Comparison of ENCODE assay signal across 19 cellular contexts in genomic region chr12:102029148-102029547, GRCh38. TPM values are rescaled to one million over a fixed set of nuclear protein-coding genes. Genes with fewer than 3 reads are reported as not detected.
DNase-seq lines count a peak whose midpoint lies in the region.
"Had no signal": no experiment of that assay in that cellular context is flagged by ENCODE, and none has a peak within 500 bp of the region (broad histone marks: within the 10 kb centered on the region; RNA-seq: fewer than 3 reads in every experiment).

No MANE protein-coding gene starts in this region.

- no peak overlapping the region for H3K18ac ChIP-seq in mesenchymal stem cell (ENCODE audit: low read depth in 1 of 2, low read length in 2 of 2)

- H2BK15ac ChIP-seq in mesenchymal stem cell (ENCODE audit: low read depth, poor library complexity, severe bottlenecking), result no peak overlapping the region

- 100% methylated on average over 1 of the region's 3 CpGs for WGBS in mesenchymal stem cell

- H3K27me3 ChIP-seq in mesenchymal stem cell (ENCODE audit: control insufficient read depth in 1 of 2, insufficient read depth in 1 of 2, low read length in 2 of 2), result no peaks in the 10 kb centered on the region
- H3K27me3 ChIP-seq: BE2C had no signal

- H3K23ac ChIP-seq in mesenchymal stem cell (ENCODE audit: low read length in 2 of 2), result no peak overlapping the region

- no peak overlapping the region for H2AK5ac ChIP-seq in mesenchymal stem cell (ENCODE audit: low read length, severe bottlenecking)

- H4K91ac ChIP-seq in mesenchymal stem cell (ENCODE audit: low read length), result no peak overlapping the region

- H3K4ac ChIP-seq in mesenchymal stem cell (ENCODE audit: low read depth in 1 of 2, low read length in 2 of 2), result no peak overlapping the region

- peaks cover 0 to 67% of the 10 kb centered on the region in 2 experiments for H3K36me3 ChIP-seq in mesenchymal stem cell (ENCODE audit: control insufficient read depth in 1 of 2, insufficient read depth in 2 of 2, low read depth in 1 of 2, low read length in 2 of 2)
- H3K36me3 ChIP-seq: BE2C had no signal

- H2BK120ac ChIP-seq in mesenchymal stem cell (ENCODE audit: low read depth, low read length), result no peak overlapping the region

- no peak overlapping the region for H3K4me2 ChIP-seq in mesenchymal stem cell (ENCODE audit: low read length, poor library complexity, severe bottlenecking)

- peak overlapping the region; percentile 76 for H3K9ac ChIP-seq in mesenchymal stem cell (ENCODE audit: low read length)

- DNase-seq in astrocyte of the hippocampus (ENCODE audit: low read depth, low spot score), result peak; percentile 7
- DNase-seq in mesenchymal stem cell, result no peak
- peak; percentile 15 for DNase-seq in stromal cell of bone marrow (ENCODE audit: low read depth)
- no peak for DNase-seq in NCI-H2171 (lab: John Stamatoyannopoulos, UW)
- DNase-seq in SHP77 (lab: John Stamatoyannopoulos, UW), result no peak
- no peak for DNase-seq in DMS114 treated with DMSO at 0.1 percent for 48 hours (lab: John Stamatoyannopoulos, UW; ENCODE audit: unreplicated experiment)
- no peak for DNase-seq in EL
- DNase-seq: ACHN; BE2C; C1 segment of cervical spinal cord; Caco-2; CD4-positive, alpha-beta T cell; DMS153; DMS79; GF-D8; GOT3; H7; HFFc6 had no signal

- no peak overlapping the region for H3K4me3 ChIP-seq in mesenchymal stem cell (ENCODE audit: insufficient read depth in 1 of 2, low read depth in 1 of 2, low read length in 2 of 2)

- H3K14ac ChIP-seq in mesenchymal stem cell (ENCODE audit: low read length in 2 of 2), result no peak overlapping the region

- no peaks in the 10 kb centered on the region for H3K79me1 ChIP-seq in mesenchymal stem cell (replicated peaks; ENCODE audit: low read length, poor library complexity, severe bottlenecking)

- no peak overlapping the region for H2BK12ac ChIP-seq in mesenchymal stem cell (ENCODE audit: low read length in 2 of 2)

- H3K27ac ChIP-seq in mesenchymal stem cell (ENCODE audit: low read length, poor library complexity, severe bottlenecking), result no peak overlapping the region
- H3K27ac ChIP-seq: HL-60 had no signal

- no peaks in the 10 kb centered on the region for H3K9me3 ChIP-seq in mesenchymal stem cell (ENCODE audit: control insufficient read depth, low read length)
- H3K9me3 ChIP-seq: BE2C, Caco-2 had no signal

- H2BK5ac ChIP-seq in mesenchymal stem cell (ENCODE audit: low read depth, low read length, poor library complexity, severe bottlenecking), result no peak overlapping the region

- no peak overlapping the region for H4K8ac ChIP-seq in mesenchymal stem cell (ENCODE audit: low read length)

- H2AFZ ChIP-seq in mesenchymal stem cell (ENCODE audit: low read depth, low read length), result no peak overlapping the region

- no peaks in the 10 kb centered on the region for H3K4me1 ChIP-seq in mesenchymal stem cell (ENCODE audit: control insufficient read depth, insufficient read depth, low read depth, low read length)
- H3K4me1 ChIP-seq: BE2C had no signal

RNA-seq across cellular contexts. Expression of gene WASHC3, which starts 32.6 kb away (rescaled TPM):
- 81.2 TPM for polyA plus RNA-seq in mesenchymal stem cell (2013, experiment 1 of 2)
- polyA plus RNA-seq in mesenchymal stem cell (2013, experiment 2 of 2), result 80.6 TPM

Comparison
In these comparisons a context has a peak if more than half of its experiments do, and no peak if none do; other contexts are left out.
1. DNase-seq: peak in astrocyte of the hippocampus (single experiment) and stromal cell of bone marrow (single experiment); none in mesenchymal stem cell (single experiment), NCI-H2171 (single experiment), SHP77 (0 of 2), DMS114 treated with DMSO at 0.1 percent for 48 hours (single experiment) and EL (single experiment).